Comparison of ENCODE assay signal across 2 cellular contexts in the genomic region with DNA sequence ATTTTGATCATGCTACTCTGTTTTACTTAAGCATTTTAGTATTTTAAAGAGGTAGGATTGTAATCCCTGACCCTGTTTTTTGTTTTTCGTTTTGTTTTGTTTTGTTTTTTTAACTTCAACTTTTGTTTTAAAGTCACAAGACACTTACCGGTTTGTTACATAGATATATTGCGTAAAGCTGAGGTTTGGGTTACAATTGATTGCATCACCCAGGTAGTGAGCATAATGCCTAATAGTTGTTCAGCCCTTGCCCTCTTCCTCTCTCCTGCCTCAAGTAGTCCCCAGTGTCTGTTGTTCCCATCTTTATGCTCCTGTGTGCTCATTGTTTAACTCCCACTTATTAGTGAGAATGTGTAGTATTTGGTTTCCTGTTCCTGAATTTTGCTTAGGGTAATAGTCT.
TF ChIP-seq lines count a peak whose summit lies in the region.

No MANE protein-coding gene starts in this region.

TF ChIP-seq in IMR-90, 13 proteins besides CTCF, POLR2A, EP300 and RAD21:
- TF ChIP-seq CEBPB (IDR thresholded peaks at IDR 0.05; ENCODE audit: low read depth, low read length), result peak; percentile 47; the same call in 1 of the 2 replicates
- no peak for TF ChIP-seq FOS (IDR thresholded peaks at IDR 0.05; ENCODE audit: low read depth, low read length)

TF ChIP-seq in H1, 55 proteins besides CTCF, POLR2A, EP300 and RAD21:
- TF ChIP-seq CEBPB (IDR thresholded peaks at IDR 0.05; ENCODE audit: low read depth, low read length) (peak; percentile 56; the same call in 1 of the 2 replicates), CHD2 (IDR thresholded peaks at IDR 0.05; ENCODE audit: low read length) (no peak), BACH1 (IDR thresholded peaks at IDR 0.05; ENCODE audit: low read length) (no peak), HDAC6 (IDR thresholded peaks at IDR 0.05; ENCODE audit: low read depth, low read length) (no peak), GABPA (IDR thresholded peaks at IDR 0.05; ENCODE audit: borderline replicate concordance, insufficient read depth, low read length) (no peak), SAP30 (IDR thresholded peaks at IDR 0.05; ENCODE audit: insufficient read depth, insufficient replicate concordance, low read length) (no peak)
